15 cellular contexts compared by ENCODE assay signal in genomic region chr6:159080217-159080976, GRCh38. TPM values are rescaled to one million over a fixed set of nuclear protein-coding genes. Genes with fewer than 3 reads are reported as not detected.
DNase-seq lines count a peak whose midpoint lies in the region; ATAC-seq and TF ChIP-seq lines count a peak whose summit lies in the region.
"Had no signal": no experiment of that assay in that cellular context is flagged by ENCODE, and none has a peak within 500 bp of the region (broad histone marks: within the 10 kb centered on the region; RNA-seq: fewer than 3 reads in every experiment).

No MANE protein-coding gene starts in this region.

- H3K36me3 ChIP-seq in GM06990 (ENCODE audit: control insufficient read depth, insufficient read depth, low read length): no peaks in the 10 kb centered on the region
- H3K36me3 ChIP-seq in SU-DHL-6 (ENCODE audit: low read length): no peaks in the 10 kb centered on the region
- no peaks in the 10 kb centered on the region for H3K36me3 ChIP-seq in naive thymus-derived CD4-positive, alpha-beta T cell (ENCODE audit: control insufficient read depth in 2 of 3, insufficient read depth in 3 of 3, low read length in 3 of 3)
- H3K36me3 ChIP-seq: right atrium auricular region had no signal

- no peaks in the 10 kb centered on the region for H3K9me3 ChIP-seq in SU-DHL-6 (ENCODE audit: insufficient read depth, low read length)
- H3K9me3 ChIP-seq in naive thymus-derived CD4-positive, alpha-beta T cell (ENCODE audit: control insufficient read depth in 2 of 3, low read length in 3 of 3): no peaks in the 10 kb centered on the region
- H3K9me3 ChIP-seq: right atrium auricular region had no signal

- H3K4me1 Mint-ChIP-seq in naive thymus-derived CD4-positive, alpha-beta T cell: peaks cover 16 to 43% (median 29%) of the 10 kb centered on the region in 7 donors

- H3F3A ChIP-seq in SU-DHL-6 (ENCODE audit: insufficient read depth): peaks cover 12% of the 10 kb centered on the region; the same call in 1 of the 2 replicates

- ATAC-seq in GM21447 (IDR thresholded peaks at IDR 0.05; ENCODE audit: unreplicated experiment) (peak; percentile 50), GM18520 (IDR thresholded peaks at IDR 0.05; ENCODE audit: unreplicated experiment) (no peak)
- peak; percentile 63 for ATAC-seq in naive thymus-derived CD4-positive, alpha-beta T cell

- no peak for TF ChIP-seq CTCF in GM06990 (IDR thresholded peaks at IDR 0.05; ENCODE audit: insufficient read depth, low read length, poor library complexity, severe bottlenecking)
- TF ChIP-seq CTCF in SU-DHL-6 (IDR thresholded peaks at IDR 0.05; ENCODE audit: insufficient read depth, low read length, poor library complexity, severe bottlenecking): no peak

- H3K4me1 ChIP-seq in naive thymus-derived CD4-positive, alpha-beta T cell (ENCODE audit: control insufficient read depth in 2 of 2, insufficient read depth in 2 of 2, low read length in 2 of 2): peaks cover 8 to 22% of the 10 kb centered on the region in 2 donors
- H3K4me1 ChIP-seq: right atrium auricular region had no signal

- H3K27me3 ChIP-seq in GM06990 (replicated peaks; ENCODE audit: control insufficient read depth, insufficient read depth, low read length) (no peaks in the 10 kb centered on the region), SU-DHL-6 (ENCODE audit: low read length) (no peaks in the 10 kb centered on the region)
- no peaks in the 10 kb centered on the region for H3K27me3 ChIP-seq in naive thymus-derived CD4-positive, alpha-beta T cell (ENCODE audit: control insufficient read depth in 2 of 2, insufficient read depth in 2 of 2, low read length in 2 of 2)
- H3K27me3 ChIP-seq: right atrium auricular region had no signal

- peak overlapping the region in 6 of 9 donors; percentile 9 to 86 (median 68) for H3K27ac Mint-ChIP-seq in naive thymus-derived CD4-positive, alpha-beta T cell

- H3K4me3 Mint-ChIP-seq in naive thymus-derived CD4-positive, alpha-beta T cell: peak overlapping the region in 3 of 10 donors; percentile 28 to 47 (median 32)

- no peaks in the 10 kb centered on the region for H4K20me1 ChIP-seq in SU-DHL-6 (ENCODE audit: low read depth, low read length)

- peak overlapping the region; percentile 17; the same call in 1 of the 2 replicates for H3K9ac ChIP-seq in SU-DHL-6 (ENCODE audit: low read length)
- H3K9ac ChIP-seq: KMS-11 had no signal

- H3K4me2 ChIP-seq in SU-DHL-6 (ENCODE audit: low read depth, low read length, poor library complexity, severe bottlenecking): peak overlapping the region; percentile 46
- H3K4me2 ChIP-seq: KMS-11 had no signal

- POLR2A ChIA-PET in naive thymus-derived CD4-positive, alpha-beta T cell (lab: Charles Lee): interaction anchor here (0.5 to 3.3 kb wide), 10 partner anchors 9 to 634 kb away, joined by 3 to 18 read pairs (median 5); partner anchors contain the start of gene TAGAP

- H3K9me3 Mint-ChIP-seq in naive thymus-derived CD4-positive, alpha-beta T cell: peaks cover 0 to 8% (median 0%) of the 10 kb centered on the region in 11 donors

- H3K9me2 ChIP-seq in SU-DHL-6 (replicated peaks; ENCODE audit: insufficient read depth, low read length): no peaks in the 10 kb centered on the region

- no peaks in the 10 kb centered on the region for H3K79me2 ChIP-seq in SU-DHL-6 (ENCODE audit: insufficient read depth, low read length)

- DNase-seq in GM06990 (ENCODE audit: extremely low read depth, insufficient read length): peak; percentile 50
- DNase-seq in naive thymus-derived CD4-positive, alpha-beta T cell: no peak
- DNase-seq in SIG-M5 treated with dmso at 0.1 percent for 504 hours (lab: John Stamatoyannopoulos, UW; ENCODE audit: unreplicated experiment): no peak
- DNase-seq in NCI-H2196 treated with DMSO at 0.1 percent for 48 hours (lab: John Stamatoyannopoulos, UW; ENCODE audit: unreplicated experiment): no peak
- DNase-seq: activated CD4-positive, alpha-beta T cell treated with anti-CD3 and anti-CD28 coated beads for 4 hours; anterior cingulate cortex; H7; NCI-H2029 treated with DMSO at 0.1 percent for 48 hours; stimulated activated CD4-positive, alpha-beta T cell treated with anti-CD3 and anti-CD28 coated beads, Interleukin-4, amount 100 ng/mL, for 4 hours had no signal

- H3K4me3 ChIP-seq in GM06990 (replicated peaks; ENCODE audit: low read depth, low read length) (no peak overlapping the region), SU-DHL-6 (ENCODE audit: insufficient read depth, low read length, poor library complexity, severe bottlenecking) (peak overlapping the region; percentile 20)
- H3K4me3 ChIP-seq in naive thymus-derived CD4-positive, alpha-beta T cell (ENCODE audit: low read length): no peak overlapping the region
- H3K4me3 ChIP-seq: right atrium auricular region had no signal

- peak overlapping the region; percentile 64 for H3K27ac ChIP-seq in SU-DHL-6 (ENCODE audit: low read depth, low read length)
- no peak overlapping the region for H3K27ac ChIP-seq in naive thymus-derived CD4-positive, alpha-beta T cell (ENCODE audit: low read depth, low read length)
- H3K27ac ChIP-seq: KMS-11, right atrium auricular region had no signal

- H3K36me3 Mint-ChIP-seq in naive thymus-derived CD4-positive, alpha-beta T cell: peaks cover 0 to 12% (median 0%) of the 10 kb centered on the region in 5 donors

- CTCF ChIA-PET in naive thymus-derived CD4-positive, alpha-beta T cell (lab: Charles Lee): interaction anchor here (0.6 to 1.1 kb wide), 4 partner anchors 15 to 54 kb away, joined by 3 to 5 read pairs (median 3); partner anchors contain the start of gene TAGAP

- peak overlapping the region; percentile 10 for H2AFZ ChIP-seq in SU-DHL-6 (ENCODE audit: low read depth, low read length, severe bottlenecking)

- H3K27me3 Mint-ChIP-seq in naive thymus-derived CD4-positive, alpha-beta T cell: peaks cover 0 to 7% (median 0%) of the 10 kb centered on the region in 5 donors

- intact Hi-C loops in naive thymus-derived CD4-positive, alpha-beta T cell (cut with micrococcal nuclease): loop anchor here in 1 of 2 donors (1.0 to 2.0 kb wide), 3 partner anchors 13 to 35 kb away; no protein-coding TSS in a partner anchor

RNA-seq across cellular contexts. Expression of gene TAGAP, which starts 35.6 kb away (rescaled TPM):
- 100 to 1,000 TPM in 2 of 5 experiments, 10 to 100 TPM in 3; 53.5 to 222 (median 84.0) TPM for total RNA-seq in naive thymus-derived CD4-positive, alpha-beta T cell
- polyA plus RNA-seq in naive thymus-derived CD4-positive, alpha-beta T cell: 100 to 1,000 TPM; 151 to 210 TPM
- total RNA-seq: fibroblast of villous mesenchyme, H7 had no signal
